ENCODE assay signal across 1 cellular context in the genomic region with DNA sequence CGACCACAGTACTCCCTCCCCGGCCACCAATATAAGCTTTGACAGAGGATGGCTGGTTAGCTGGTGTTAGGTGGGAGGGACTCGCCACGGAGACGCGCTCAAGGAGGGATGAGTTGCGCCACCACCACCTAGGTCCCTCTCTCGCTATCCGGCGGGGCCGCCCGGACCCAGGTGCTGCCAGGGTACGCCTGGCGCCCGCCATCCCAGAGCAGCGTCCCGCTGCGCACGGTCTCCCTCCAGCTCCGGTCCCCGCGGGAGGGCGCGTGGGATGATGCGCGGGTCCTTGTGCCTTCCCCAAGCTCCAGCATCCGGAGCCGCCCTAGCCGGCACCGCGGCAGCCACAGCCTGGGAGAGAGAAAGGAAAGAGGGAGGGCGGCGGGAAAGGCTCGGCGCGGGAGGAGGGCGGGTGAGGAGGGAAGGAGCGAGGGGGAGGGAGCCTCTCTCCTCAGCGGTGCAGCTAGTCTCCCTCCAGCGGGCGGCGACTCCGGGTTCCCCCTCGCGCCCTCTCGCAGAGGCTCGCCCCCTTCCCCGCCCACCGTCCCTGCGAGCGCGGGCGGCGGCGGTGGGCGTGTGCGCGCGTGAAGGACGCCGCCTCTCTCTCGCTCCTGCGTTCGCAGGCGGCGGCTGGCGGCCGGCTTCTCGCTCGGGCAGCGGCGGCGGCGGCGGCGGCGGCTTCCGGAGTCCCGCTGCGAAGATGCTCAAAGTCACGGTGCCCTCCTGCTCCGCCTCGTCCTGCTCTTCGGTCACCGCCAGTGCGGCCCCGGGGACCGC.
TF ChIP-seq lines count a peak whose summit lies in the region.

Gene CAMK4 (plus strand): TSS at position 595 of the 771 bp plus-strand sequence. CDS start 100 bp downstream, at position 695.

TF ChIP-seq in HEK293, 187 proteins besides CTCF, POLR2A, EP300 and RAD21 (continued from another document and continues in another):
- peak; percentile 66; the same call in 1 of the 2 replicates for TF ChIP-seq ZNF777 (tag by site-specific recombination; IDR thresholded peaks at IDR 0.05; ENCODE audit: borderline replicate concordance)
- TF ChIP-seq ZNF239 (tag by site-specific recombination; IDR thresholded peaks at IDR 0.05), result no peak
- peak; percentile 38; the same call in 1 of the 2 replicates for TF ChIP-seq ZNF692 (tag by site-specific recombination; IDR thresholded peaks at IDR 0.05)
- no peak for TF ChIP-seq ZNF354C (tag by site-specific recombination; IDR thresholded peaks at IDR 0.05; ENCODE audit: borderline replicate concordance, low read depth)
- TF ChIP-seq PATZ1 (tag by site-specific recombination; IDR thresholded peaks at IDR 0.05), result peak; percentile 92
- TF ChIP-seq KLF8 (tag by site-specific recombination; IDR thresholded peaks at IDR 0.05), result peak; percentile 80
- TF ChIP-seq KLF9 (tag by site-specific recombination; IDR thresholded peaks at IDR 0.05; ENCODE audit: low read depth), result peak; percentile 97
- peak; percentile 100 for TF ChIP-seq ZNF398 (tag by site-specific recombination; IDR thresholded peaks at IDR 0.05)
- TF ChIP-seq, protein P1, sequence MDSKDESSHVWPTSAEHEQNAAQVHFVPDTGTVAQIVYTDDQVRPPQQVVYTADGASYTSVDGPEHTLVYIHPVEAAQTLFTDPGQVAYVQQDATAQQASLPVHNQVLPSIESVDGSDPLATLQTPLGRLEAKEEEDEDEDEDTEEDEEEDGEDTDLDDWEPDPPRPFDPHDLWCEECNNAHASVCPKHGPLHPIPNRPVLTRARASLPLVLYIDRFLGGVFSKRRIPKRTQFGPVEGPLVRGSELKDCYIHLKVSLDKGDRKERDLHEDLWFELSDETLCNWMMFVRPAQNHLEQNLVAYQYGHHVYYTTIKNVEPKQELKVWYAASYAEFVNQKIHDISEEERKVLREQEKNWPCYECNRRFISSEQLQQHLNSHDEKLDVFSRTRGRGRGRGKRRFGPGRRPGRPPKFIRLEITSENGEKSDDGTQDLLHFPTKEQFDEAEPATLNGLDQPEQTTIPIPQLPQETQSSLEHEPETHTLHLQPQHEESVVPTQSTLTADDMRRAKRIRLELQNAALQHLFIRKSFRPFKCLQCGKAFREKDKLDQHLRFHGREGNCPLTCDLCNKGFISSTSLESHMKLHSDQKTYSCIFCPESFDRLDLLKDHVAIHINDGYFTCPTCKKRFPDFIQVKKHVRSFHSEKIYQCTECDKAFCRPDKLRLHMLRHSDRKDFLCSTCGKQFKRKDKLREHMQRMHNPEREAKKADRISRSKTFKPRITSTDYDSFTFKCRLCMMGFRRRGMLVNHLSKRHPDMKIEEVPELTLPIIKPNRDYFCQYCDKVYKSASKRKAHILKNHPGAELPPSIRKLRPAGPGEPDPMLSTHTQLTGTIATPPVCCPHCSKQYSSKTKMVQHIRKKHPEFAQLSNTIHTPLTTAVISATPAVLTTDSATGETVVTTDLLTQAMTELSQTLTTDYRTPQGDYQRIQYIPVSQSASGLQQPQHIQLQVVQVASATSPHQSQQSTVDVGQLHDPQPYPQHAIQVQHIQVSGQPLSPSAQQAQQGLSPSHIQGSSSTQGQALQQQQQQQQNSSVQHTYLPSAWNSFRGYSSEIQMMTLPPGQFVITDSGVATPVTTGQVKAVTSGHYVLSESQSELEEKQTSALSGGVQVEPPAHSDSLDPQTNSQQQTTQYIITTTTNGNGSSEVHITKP (tag by site-specific recombination; IDR thresholded peaks at IDR 0.05), result peak; percentile 92
- TF ChIP-seq OSR2 (tag by site-specific recombination; IDR thresholded peaks at IDR 0.05), result no peak
- TF ChIP-seq, protein P2, sequence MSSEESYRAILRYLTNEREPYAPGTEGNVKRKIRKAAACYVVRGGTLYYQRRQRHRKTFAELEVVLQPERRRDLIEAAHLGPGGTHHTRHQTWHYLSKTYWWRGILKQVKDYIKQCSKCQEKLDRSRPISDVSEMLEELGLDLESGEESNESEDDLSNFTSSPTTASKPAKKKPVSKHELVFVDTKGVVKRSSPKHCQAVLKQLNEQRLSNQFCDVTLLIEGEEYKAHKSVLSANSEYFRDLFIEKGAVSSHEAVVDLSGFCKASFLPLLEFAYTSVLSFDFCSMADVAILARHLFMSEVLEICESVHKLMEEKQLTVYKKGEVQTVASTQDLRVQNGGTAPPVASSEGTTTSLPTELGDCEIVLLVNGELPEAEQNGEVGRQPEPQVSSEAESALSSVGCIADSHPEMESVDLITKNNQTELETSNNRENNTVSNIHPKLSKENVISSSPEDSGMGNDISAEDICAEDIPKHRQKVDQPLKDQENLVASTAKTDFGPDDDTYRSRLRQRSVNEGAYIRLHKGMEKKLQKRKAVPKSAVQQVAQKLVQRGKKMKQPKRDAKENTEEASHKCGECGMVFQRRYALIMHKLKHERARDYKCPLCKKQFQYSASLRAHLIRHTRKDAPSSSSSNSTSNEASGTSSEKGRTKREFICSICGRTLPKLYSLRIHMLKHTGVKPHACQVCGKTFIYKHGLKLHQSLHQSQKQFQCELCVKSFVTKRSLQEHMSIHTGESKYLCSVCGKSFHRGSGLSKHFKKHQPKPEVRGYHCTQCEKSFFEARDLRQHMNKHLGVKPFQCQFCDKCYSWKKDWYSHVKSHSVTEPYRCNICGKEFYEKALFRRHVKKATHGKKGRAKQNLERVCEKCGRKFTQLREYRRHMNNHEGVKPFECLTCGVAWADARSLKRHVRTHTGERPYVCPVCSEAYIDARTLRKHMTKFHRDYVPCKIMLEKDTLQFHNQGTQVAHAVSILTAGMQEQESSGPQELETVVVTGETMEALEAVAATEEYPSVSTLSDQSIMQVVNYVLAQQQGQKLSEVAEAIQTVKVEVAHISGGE (tag by site-specific recombination; conservative IDR thresholded peaks at IDR 0.05; ENCODE audit: low read depth), result peak; percentile 77
- peak; percentile 36; the same call in 1 of the 2 replicates for TF ChIP-seq ZNF2 (tag by site-specific recombination; IDR thresholded peaks at IDR 0.05)
- no peak for TF ChIP-seq ZNF792 (tag by site-specific recombination; IDR thresholded peaks at IDR 0.05)
- TF ChIP-seq WT1 (tag by site-specific recombination; IDR thresholded peaks at IDR 0.05), result peak; percentile 71
- peak; percentile 94 for TF ChIP-seq ZBTB17 (tag by site-specific recombination; IDR thresholded peaks at IDR 0.05)
- TF ChIP-seq ZSCAN5A (tag by site-specific recombination; IDR thresholded peaks at IDR 0.05), result no peak
- TF ChIP-seq ZNF596 (tag by site-specific recombination; IDR thresholded peaks at IDR 0.05), result peak; percentile 86
- TF ChIP-seq HIC1 (tag by site-specific recombination; IDR thresholded peaks at IDR 0.05), result peak; percentile 74; the same call in 1 of the 2 replicates
- TF ChIP-seq TRIM28 (IDR thresholded peaks at IDR 0.05; ENCODE audit: borderline replicate concordance, low read length), result no peak
- TF ChIP-seq TSHZ1 (tag by site-specific recombination; IDR thresholded peaks at IDR 0.05; ENCODE audit: borderline replicate concordance), result no peak
- TF ChIP-seq, protein P3, sequence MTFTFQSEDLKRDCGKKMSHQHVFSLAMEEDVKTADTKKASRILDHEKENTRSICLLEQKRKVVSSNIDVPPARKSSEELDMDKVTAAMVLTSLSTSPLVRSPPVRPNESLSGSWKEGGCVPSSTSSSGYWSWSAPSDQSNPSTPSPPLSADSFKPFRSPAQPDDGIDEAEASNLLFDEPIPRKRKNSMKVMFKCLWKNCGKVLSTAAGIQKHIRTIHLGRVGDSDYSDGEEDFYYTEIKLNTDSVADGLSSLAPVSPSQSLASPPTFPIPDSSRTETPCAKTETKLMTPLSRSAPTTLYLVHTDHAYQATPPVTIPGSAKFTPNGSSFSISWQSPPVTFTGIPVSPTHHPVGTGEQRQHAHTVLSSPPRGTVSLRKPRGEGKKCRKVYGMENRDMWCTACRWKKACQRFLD (tag by site-specific recombination; IDR thresholded peaks at IDR 0.05), result no peak
- no peak for TF ChIP-seq SCRT1 (tag by site-specific recombination; IDR thresholded peaks at IDR 0.05; ENCODE audit: borderline replicate concordance)
